8 cellular contexts compared by ENCODE assay signal in the genomic region with DNA sequence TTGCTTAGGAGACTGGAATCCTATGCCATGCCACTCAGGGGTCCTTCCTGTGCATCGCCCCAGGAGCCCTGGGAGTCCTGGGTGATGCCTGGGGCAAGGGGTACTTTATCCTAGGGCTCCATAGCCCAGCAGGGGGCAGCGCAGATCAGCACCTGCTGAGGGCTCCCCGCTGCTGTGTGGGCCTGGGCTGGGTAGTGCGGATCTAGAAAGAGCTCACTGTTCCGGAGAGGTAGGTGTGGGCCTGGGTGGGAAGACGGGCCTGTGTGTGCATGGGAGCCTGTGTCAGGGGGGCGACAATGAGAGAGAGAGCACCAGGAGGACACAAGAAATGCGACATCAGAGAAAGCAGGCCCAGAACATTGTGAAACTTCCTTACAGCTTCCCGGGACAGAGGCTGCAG. TPM values are rescaled to one million over a fixed set of nuclear protein-coding genes. Genes with fewer than 3 reads are reported as not detected.
DNase-seq lines count a peak whose midpoint lies in the region; ATAC-seq and TF ChIP-seq lines count a peak whose summit lies in the region.

No MANE protein-coding gene starts in this region.

- H3K36me3 Mint-ChIP-seq in activated CD4-positive, alpha-beta memory T cell treated with anti-CD3 and anti-CD28 coated beads, Interleukin-2, amount 10 ng/mL, durations not matched to agents 7 days and 5 days (ENCODE audit: low read depth), result no peaks in the 10 kb centered on the region

- no peaks in the 10 kb centered on the region for H3K9me2 ChIP-seq in HCT116 (ENCODE audit: insufficient read depth)

- H3K9ac ChIP-seq in HCT116 (ENCODE audit: low read length), result no peak overlapping the region

- H2AFZ ChIP-seq in HCT116 (ENCODE audit: low read depth, low read length, poor library complexity, severe bottlenecking), result no peak overlapping the region

- CTCF ChIA-PET in BJ (lab: Yijun Ruan, JAX) (interaction anchor here (0.8 to 3.7 kb wide), 10 partner anchors 9 to 378 kb away, joined by 3 to 11 read pairs (median 4); no protein-coding TSS in a partner anchor), HCT116 (lab: Charles Lee) (interaction anchor here (0.5 to 2.0 kb wide), 6 partner anchors 10 to 95 kb away, joined by 3 to 17 read pairs (median 7); no protein-coding TSS in a partner anchor)
- CTCF ChIA-PET in activated CD4-positive, alpha-beta memory T cell treated with anti-CD3 and anti-CD28 coated beads, Interleukin-2, amount 10 ng/mL, durations not matched to agents 7 days and 5 days (lab: Charles Lee), result interaction anchor here (0.9 to 1.0 kb wide), 3 partner anchors 10 to 90 kb away, joined by 3 read pairs; no protein-coding TSS in a partner anchor

- BruUV-seq in HCT116 (replicated peaks; lab: Mats Ljungman, UMichigan), result no TSS peak

- no peaks in the 10 kb centered on the region for H3K79me2 ChIP-seq in HCT116 (ENCODE audit: insufficient read depth, low read length)

- no peak for DNase-seq in BJ (ENCODE audit: low read depth)
- DNase-seq in HCT116 (ENCODE audit: low read depth, low spot score), result no peak
- peak; percentile 30 for DNase-seq in activated CD4-positive, alpha-beta memory T cell treated with anti-CD3 and anti-CD28 coated beads, Interleukin-2, amount 10 ng/mL, durations not matched to agents 7 days and 5 days
- DNase-seq in head of caudate nucleus, result peak; percentile 47 to 91 (median 76)
- DNase-seq in retina, result peak; percentile 56
- no peak for DNase-seq in cerebellum (ENCODE audit: low spot score)
- DNase-seq in effector CD4-positive, alpha-beta T cell, result no peak

- no peaks in the 10 kb centered on the region; the same call in 1 of the 2 replicates for H3K27me3 ChIP-seq in BJ (ENCODE audit: control insufficient read depth, insufficient read depth, low read length)
- no peaks in the 10 kb centered on the region for H3K27me3 ChIP-seq in HCT116 (ENCODE audit: insufficient read depth, low read length)

- no peaks in the 10 kb centered on the region for H3K4me1 Mint-ChIP-seq in activated CD4-positive, alpha-beta memory T cell treated with anti-CD3 and anti-CD28 coated beads, Interleukin-2, amount 10 ng/mL, durations not matched to agents 7 days and 5 days

- H3K27ac Mint-ChIP-seq in activated CD4-positive, alpha-beta memory T cell treated with anti-CD3 and anti-CD28 coated beads, Interleukin-2, amount 10 ng/mL, durations not matched to agents 7 days and 5 days, result no peak overlapping the region

- H3K4me3 ChIP-seq in BJ (ENCODE audit: low read depth, low read length) (no peak overlapping the region), HCT116 (replicated peaks in 1 of 2; ENCODE audit: low read depth in 1 of 2, low read length in 2 of 2) (no peak overlapping the region)

- ATAC-seq in HCT116, result peak; percentile 88
- ATAC-seq in GM21423 (IDR thresholded peaks at IDR 0.05; ENCODE audit: unreplicated experiment), result no peak

- POLR2A ChIA-PET in BJ (lab: Charles Lee) (no interaction called here), HCT116 (lab: Charles Lee) (no interaction called here)
- POLR2A ChIA-PET in activated CD4-positive, alpha-beta memory T cell treated with anti-CD3 and anti-CD28 coated beads, Interleukin-2, amount 10 ng/mL, durations not matched to agents 7 days and 5 days (lab: Charles Lee), result no interaction called here

- no peak overlapping the region for H3K27ac ChIP-seq in HCT116 (ENCODE audit: low read depth, low read length)

- H3K4me2 ChIP-seq in HCT116 (ENCODE audit: low read length), result no peak overlapping the region

- H3K27me3 Mint-ChIP-seq in activated CD4-positive, alpha-beta memory T cell treated with anti-CD3 and anti-CD28 coated beads, Interleukin-2, amount 10 ng/mL, durations not matched to agents 7 days and 5 days, result peaks cover 2% of the 10 kb centered on the region

- H3K9me3 Mint-ChIP-seq in activated CD4-positive, alpha-beta memory T cell treated with anti-CD3 and anti-CD28 coated beads, Interleukin-2, amount 10 ng/mL, durations not matched to agents 7 days and 5 days, result no peaks in the 10 kb centered on the region

- TF ChIP-seq POLR2A in HCT116 (IDR thresholded peaks at IDR 0.05; ENCODE audit: borderline replicate concordance, extremely low read depth, insufficient read depth, insufficient read length), result no peak

- RAD21 ChIA-PET in HCT116 (lab: Charles Lee; ENCODE audit: low non-redundant PET in 1 of 2, low total read pairs in 2 of 2, uncharacterized antibody in 2 of 2, unreplicated experiment in 2 of 2), result interaction anchor here (0.6 to 1.0 kb wide), 2 partner anchors 44 to 54 kb away, joined by 3 to 4 read pairs; no protein-coding TSS in a partner anchor

- peaks cover 16 to 24% of the 10 kb centered on the region in 2 experiments for H3K4me1 ChIP-seq in HCT116 (ENCODE audit: control insufficient read depth in 1 of 2, insufficient read depth in 2 of 2, low read length in 2 of 2)

- no peaks in the 10 kb centered on the region for H3K9me3 ChIP-seq in HCT116 (ENCODE audit: control insufficient read depth in 1 of 2, insufficient read depth in 1 of 2, low read depth in 1 of 2, low read length in 2 of 2)

- peak; percentile 79 for TF ChIP-seq RAD21 in HCT116 (IDR thresholded peaks at IDR 0.05; ENCODE audit: low read depth)

- H3K36me3 ChIP-seq in BJ (ENCODE audit: control insufficient read depth, insufficient read depth, low read length) (no peaks in the 10 kb centered on the region), HCT116 (ENCODE audit: control insufficient read depth in 1 of 2, insufficient read depth in 2 of 2, low read length in 2 of 2) (no peaks in the 10 kb centered on the region)

- H3K4me3 Mint-ChIP-seq in activated CD4-positive, alpha-beta memory T cell treated with anti-CD3 and anti-CD28 coated beads, Interleukin-2, amount 10 ng/mL, durations not matched to agents 7 days and 5 days, result no peak overlapping the region

- intact Hi-C loops in HCT116 (cut with micrococcal nuclease) (loop anchor here (5.0 kb wide), 1 partner anchor 42 kb away; no protein-coding TSS in a partner anchor), head of caudate nucleus (cut with DNase I) (no loop called here)

- no peaks in the 10 kb centered on the region for H4K20me1 ChIP-seq in HCT116 (ENCODE audit: insufficient read depth)

- TF ChIP-seq CTCF in BJ (IDR thresholded peaks at IDR 0.05; ENCODE audit: insufficient read depth, low read depth, low read length) (peak; percentile 62), HCT116 (IDR thresholded peaks at IDR 0.05 in 2 of 3, conservative IDR thresholded peaks at IDR 0.05 in 1 of 3; ENCODE audit: borderline replicate concordance in 1 of 3, insufficient read depth in 1 of 3, low read depth in 2 of 3, low read length in 2 of 3) (peak; percentile 53 to 74 (median 74); a peak in 5 of 6 replicates)

TF ChIP-seq in HCT116, 20 proteins besides CTCF, POLR2A, EP300 and RAD21:
- TF ChIP-seq CBX3 (IDR thresholded peaks at IDR 0.05; ENCODE audit: low read depth) (no peak), YY1 (IDR thresholded peaks at IDR 0.05; ENCODE audit: extremely low read depth, insufficient replicate concordance, low read depth, low read length) (no peak)
- TF ChIP-seq, protein P1, sequence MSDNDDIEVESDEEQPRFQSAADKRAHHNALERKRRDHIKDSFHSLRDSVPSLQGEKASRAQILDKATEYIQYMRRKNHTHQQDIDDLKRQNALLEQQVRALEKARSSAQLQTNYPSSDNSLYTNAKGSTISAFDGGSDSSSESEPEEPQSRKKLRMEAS (IDR thresholded peaks at IDR 0.05), result no peak
- TF ChIP-seq, protein P2, sequence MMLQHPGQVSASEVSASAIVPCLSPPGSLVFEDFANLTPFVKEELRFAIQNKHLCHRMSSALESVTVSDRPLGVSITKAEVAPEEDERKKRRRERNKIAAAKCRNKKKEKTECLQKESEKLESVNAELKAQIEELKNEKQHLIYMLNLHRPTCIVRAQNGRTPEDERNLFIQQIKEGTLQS (IDR thresholded peaks at IDR 0.05), result no peak

RNA-seq across cellular contexts. Expression of a gene that starts 11.4 kb away (rescaled TPM):
- 18.1 and 38.1 TPM in 2 replicates for polyA plus RNA-seq in BJ (2011; rRNA removed)
- 41.3 and 44.4 TPM in 2 replicates for polyA minus RNA-seq in BJ (2011; rRNA and poly(A)+ RNA removed)
- total RNA-seq in HCT116 (2021; ENCODE audit: unreplicated experiment) (31.0 TPM), cerebellum (17.1 TPM)
- polyA plus RNA-seq in HCT116 (2012), result 15.1 and 18.9 TPM in 2 replicates
- not detected for total RNA-seq in activated CD4-positive, alpha-beta memory T cell treated with anti-CD3 and anti-CD28 coated beads, Interleukin-2, amount 10 ng/mL, durations not matched to agents 7 days and 5 days

Comparison
In these comparisons a context has a peak if more than half of its experiments do, and no peak if none do; other contexts are left out.
1. DNase-seq: peak in activated CD4-positive, alpha-beta memory T cell treated with anti-CD3 and anti-CD28 coated beads, Interleukin-2, amount 10 ng/mL, durations not matched to agents 7 days and 5 days (single experiment), head of caudate nucleus (42 of 42) and retina (single experiment); none in BJ (single experiment), HCT116 (single experiment), cerebellum (single experiment) and effector CD4-positive, alpha-beta T cell (single experiment).
2. RNA of a gene that starts 11.4 kb away (total RNA-seq): 31.0 TPM in HCT116 (single experiment) and 17.1 TPM in cerebellum (single experiment); not detected in activated CD4-positive, alpha-beta memory T cell treated with anti-CD3 and anti-CD28 coated beads, Interleukin-2, amount 10 ng/mL, durations not matched to agents 7 days and 5 days; every median in the first group is over 10 times any median in the second.